In genomic region chr21:20998886-20999285, GRCh38 we compare ENCODE assay signal across 8 cellular contexts. TPM values are rescaled to one million over a fixed set of nuclear protein-coding genes. Genes with fewer than 3 reads are reported as not detected.
DNase-seq lines count a peak whose midpoint lies in the region; ATAC-seq and TF ChIP-seq lines count a peak whose summit lies in the region.

No MANE protein-coding gene starts in this region.

- no TSS peak for BruUV-seq in Panc1 (replicated peaks; lab: Mats Ljungman, UMichigan)

- H3K4me3 ChIP-seq in CD4-positive, alpha-beta memory T cell (ENCODE audit: low read length in 2 of 2) = no peak overlapping the region
- H3K4me3 ChIP-seq in Panc1 (ENCODE audit: low read depth in 2 of 2, low read length in 2 of 2) (peak overlapping the region; percentile 53 to 58; a peak in 3 of 4 replicates), fibroblast of mammary gland (ENCODE audit: control insufficient read depth, low read depth, low read length) (peak overlapping the region; percentile 70), psoas muscle (peak overlapping the region; percentile 67)

- in situ Hi-C loops in Panc1 (cut with HindIII; ENCODE audit: low pct_unique_long_range_greater_than_20kb, low sequenced_read_pairs) = no loop called here

- peaks cover 0 to 3% (median 0%) of the 10 kb centered on the region in 8 donors for H3K9me3 Mint-ChIP-seq in CD4-positive, alpha-beta memory T cell

- H3K27ac ChIP-seq in CD4-positive, alpha-beta memory T cell (ENCODE audit: low read depth, low read length) = no peak overlapping the region
- H3K27ac ChIP-seq in Panc1 (ENCODE audit: low read length) (no peak overlapping the region), psoas muscle (no peak overlapping the region)

- H3K9me3 ChIP-seq in CD4-positive, alpha-beta memory T cell (ENCODE audit: control insufficient read depth in 1 of 2, low read length in 2 of 2) = no peaks in the 10 kb centered on the region
- H3K9me3 ChIP-seq in Panc1 (ENCODE audit: control insufficient read depth, insufficient read depth, low read depth, low read length) (no peaks in the 10 kb centered on the region), psoas muscle (no peaks in the 10 kb centered on the region)

- no peak for ATAC-seq in Panc1
- ATAC-seq in psoas muscle = no peak
- no peak for ATAC-seq in HG03469 (IDR thresholded peaks at IDR 0.05; ENCODE audit: unreplicated experiment)
- ATAC-seq in HG03196 (IDR thresholded peaks at IDR 0.05; ENCODE audit: unreplicated experiment) = no peak

- TF ChIP-seq CTCF in Panc1 (IDR thresholded peaks at IDR 0.05) = no peak
- no peak for TF ChIP-seq CTCF in fibroblast of mammary gland (conservative IDR thresholded peaks at IDR 0.05; ENCODE audit: control insufficient read depth, insufficient read depth, low read depth, low read length)
- TF ChIP-seq CTCF in psoas muscle (IDR thresholded peaks at IDR 0.05) = no peak

- H3K4me1 ChIP-seq in CD4-positive, alpha-beta memory T cell (ENCODE audit: insufficient read depth, low read length) = peaks cover 7% of the 10 kb centered on the region
- H3K4me1 ChIP-seq in Panc1 (ENCODE audit: control insufficient read depth, insufficient read depth, low read length) (no peaks in the 10 kb centered on the region), psoas muscle (no peaks in the 10 kb centered on the region)

- POLR2A ChIA-PET in CD4-positive, alpha-beta memory T cell (lab: Charles Lee; ENCODE audit: partially characterized antibody) = no interaction called here
- POLR2A ChIA-PET in Panc1 (lab: Charles Lee) = no interaction called here

- peak overlapping the region in 2 of 7 donors; percentile 11 to 75 for H3K27ac Mint-ChIP-seq in CD4-positive, alpha-beta memory T cell

- CTCF ChIA-PET in CD4-positive, alpha-beta memory T cell (lab: Charles Lee; ENCODE audit: partially characterized antibody) = no interaction called here
- CTCF ChIA-PET in Panc1 (lab: Charles Lee) = no interaction called here

- no peaks in the 10 kb centered on the region for H3K36me3 ChIP-seq in CD4-positive, alpha-beta memory T cell (ENCODE audit: insufficient read depth, low read length)
- no peaks in the 10 kb centered on the region for H3K36me3 ChIP-seq in Panc1 (ENCODE audit: control insufficient read depth, insufficient read depth, low read length)
- no peaks in the 10 kb centered on the region for H3K36me3 ChIP-seq in psoas muscle (ENCODE audit: insufficient read depth in 1 of 2, low read depth in 1 of 2)

- intact Hi-C loops in CD4-positive, alpha-beta memory T cell (cut with micrococcal nuclease) = loop anchor here (5.0 kb wide), 1 partner anchor 103 kb away; no protein-coding TSS in a partner anchor
- intact Hi-C loops in Panc1 (cut with micrococcal nuclease; ENCODE audit: unreplicated experiment) = no loop called here
- intact Hi-C loops in psoas muscle (cut with DNase I) = no loop called here

- no peaks in the 10 kb centered on the region for H3K27me3 ChIP-seq in CD4-positive, alpha-beta memory T cell (ENCODE audit: insufficient read depth, low read length)
- H3K27me3 ChIP-seq in Panc1 (ENCODE audit: control insufficient read depth, insufficient read depth, low read length) = no peaks in the 10 kb centered on the region; the same call in 1 of the 2 replicates
- H3K27me3 ChIP-seq in psoas muscle (ENCODE audit: insufficient read depth in 3 of 3, low read length in 2 of 3) = peaks cover 0 to 27% (median 9%) of the 10 kb centered on the region in 3 donors

- WGBS in psoas muscle, 3 donors = 8 to 14% (median 9%) methylated on average over 5 of the region's 5 CpGs

- no peak for DNase-seq in CD4-positive, alpha-beta memory T cell
- DNase-seq in Panc1 (ENCODE audit: low read depth, low spot score) = no peak
- no peak for DNase-seq in fibroblast of mammary gland (ENCODE audit: low read depth)
- DNase-seq in psoas muscle = no peak
- no peak for DNase-seq in EL
- no peak for DNase-seq in CD1c-positive myeloid dendritic cell (ENCODE audit: extremely low spot score)

- H3K4me1 Mint-ChIP-seq in CD4-positive, alpha-beta memory T cell = peaks cover 6 to 16% (median 9%) of the 10 kb centered on the region in 4 donors

- no peaks in the 10 kb centered on the region for H3K36me3 Mint-ChIP-seq in CD4-positive, alpha-beta memory T cell

- H3K27me3 Mint-ChIP-seq in CD4-positive, alpha-beta memory T cell = peaks cover 8 to 11% of the 10 kb centered on the region in 2 donors

- peak overlapping the region; percentile 73 to 87 (median 82) for H3K4me3 Mint-ChIP-seq in CD4-positive, alpha-beta memory T cell

RNA-seq across cellular contexts. Expression of gene NCAM2, which starts 0.7 kb away (rescaled TPM):
- not detected for total RNA-seq in CD4-positive, alpha-beta memory T cell
- polyA plus RNA-seq in CD4-positive, alpha-beta memory T cell = not detected
- total RNA-seq in Panc1 (2021; ENCODE audit: unreplicated experiment) (2.2 TPM), psoas muscle (1 to 10 TPM in 3 of 4 donors, under 1 TPM in 1; 0.62 to 2.4 (median 1.3) TPM)
- polyA plus RNA-seq in Panc1 (2012; ENCODE audit: insufficient read length) = 0.61 TPM
- under 1 TPM; 0.14 to 0.44 (median 0.18) TPM for polyA plus RNA-seq in psoas muscle

Comparison
In these comparisons a context has a peak if more than half of its experiments do, and no peak if none do; other contexts are left out.
1. H3K4me3 ChIP-seq: peak in Panc1 (2 of 2), fibroblast of mammary gland (single experiment) and psoas muscle (single experiment); none in CD4-positive, alpha-beta memory T cell (0 of 2).